In the genomic region with DNA sequence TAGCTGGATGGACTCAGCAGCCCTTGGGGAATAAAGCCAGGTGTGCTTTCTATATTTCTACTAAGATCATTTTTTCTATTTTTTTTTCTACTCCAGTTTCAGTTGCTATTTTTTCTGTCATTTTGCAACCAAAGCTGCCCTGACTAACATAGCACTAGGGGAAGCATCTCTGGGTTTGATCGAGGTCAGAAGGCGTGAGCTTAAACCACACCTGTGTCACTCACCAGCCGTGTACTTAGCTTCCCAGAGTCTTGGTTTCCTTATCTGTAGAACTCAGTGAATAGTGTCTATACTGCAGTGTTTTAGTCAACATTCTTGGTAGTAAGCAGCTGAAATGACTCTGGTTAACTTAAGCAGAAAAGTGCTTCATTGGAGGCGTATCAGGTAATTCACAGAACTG, we compare ENCODE assay signal across 17 cellular contexts.
DNase-seq lines count a peak whose midpoint lies in the region; ATAC-seq and TF ChIP-seq lines count a peak whose summit lies in the region.
"Had no signal": no experiment of that assay in that cellular context is flagged by ENCODE, and none has a peak within 500 bp of the region (broad histone marks: within the 10 kb centered on the region; RNA-seq: fewer than 3 reads in every experiment).

No MANE protein-coding gene starts in this region.

- H3K4me2 ChIP-seq in OCI-LY3 (ENCODE audit: low read length) = 0 out of 2 replicates have a peak overlapping the region, but pooled peaks have one; percentile 33

- peaks cover 14% of the 10 kb centered on the region for H3K4me1 ChIP-seq in OCI-LY3 (ENCODE audit: low read length)
- H3K4me1 ChIP-seq: esophagus muscularis mucosa had no signal

- no peaks in the 10 kb centered on the region for H4K20me1 ChIP-seq in OCI-LY3 (ENCODE audit: insufficient read depth, low read length)

- no peak overlapping the region for H2AFZ ChIP-seq in OCI-LY3 (ENCODE audit: low read depth, low read length)

- H3K9ac ChIP-seq in OCI-LY3 (ENCODE audit: low read length) = no peak overlapping the region

- no peak overlapping the region for H3K4me3 ChIP-seq in OCI-LY3 (ENCODE audit: low read length)
- H3K4me3 ChIP-seq: esophagus muscularis mucosa had no signal

- TF ChIP-seq CTCF in OCI-LY3 (IDR thresholded peaks at IDR 0.05; ENCODE audit: low read depth, low read length) = no peak

- H3K79me2 ChIP-seq in OCI-LY3 (ENCODE audit: low read length) = no peaks in the 10 kb centered on the region

- no peak overlapping the region for H3K27ac ChIP-seq in OCI-LY3 (ENCODE audit: low read length)
- H3K27ac ChIP-seq: esophagus muscularis mucosa had no signal

- H3K9me3 ChIP-seq in OCI-LY3 (ENCODE audit: insufficient read depth, low read length) = no peaks in the 10 kb centered on the region
- H3K9me3 ChIP-seq: esophagus muscularis mucosa had no signal

- H3K27me3 ChIP-seq in OCI-LY3 (ENCODE audit: low read depth, low read length) = no peaks in the 10 kb centered on the region; the same call in 1 of the 2 replicates
- H3K27me3 ChIP-seq: esophagus muscularis mucosa had no signal

- no peak for DNase-seq in DMS153 (lab: John Stamatoyannopoulos, UW)
- DNase-seq in NCI-H2227 treated with DMSO at 0.1 percent for 48 hours (lab: John Stamatoyannopoulos, UW) = no peak
- DNase-seq in NCI-H1092 treated with DMSO at 0.1 percent for 48 hours (lab: John Stamatoyannopoulos, UW) = no peak
- DNase-seq: activated CD4-positive, alpha-beta T cell treated with anti-CD3 and anti-CD28 coated beads, Interleukin-2, amount 50 U/mL, for 1 hour; activated naive CD8-positive, alpha-beta T cell treated with anti-CD3 and anti-CD28 coated beads for 36 hours; activated T-cell treated with anti-CD3 and anti-CD28 coated beads, Interleukin-2, amount 50 U/mL, for 4 hours; COR-L47; NCI-H1436; NCI-H446; retina had no signal

- ATAC-seq in GM18517 (IDR thresholded peaks at IDR 0.05; ENCODE audit: unreplicated experiment) (peak; percentile 82), GM21528 (IDR thresholded peaks at IDR 0.05; ENCODE audit: low FRiP score, unreplicated experiment) (peak; percentile 61), HG03060 (IDR thresholded peaks at IDR 0.05; ENCODE audit: low read depth, unreplicated experiment) (peak; percentile 62), HG03378 (IDR thresholded peaks at IDR 0.05; ENCODE audit: unreplicated experiment) (no peak)
- ATAC-seq: activated T-cell treated with anti-CD3 and anti-CD28 coated beads, Interleukin-2, amount 50 U/mL, for 4 hours; HCT116 had no signal

- no peaks in the 10 kb centered on the region for H3K36me3 ChIP-seq in OCI-LY3 (replicated peaks; ENCODE audit: low read depth, low read length)
- H3K36me3 ChIP-seq: esophagus muscularis mucosa had no signal
